ENCODE assay signal across 8 cellular contexts in genomic region chr4:121800961-121801714, GRCh38. TPM values are rescaled to one million over a fixed set of nuclear protein-coding genes. Genes with fewer than 3 reads are reported as not detected.
DNase-seq lines count a peak whose midpoint lies in the region; ATAC-seq and TF ChIP-seq lines count a peak whose summit lies in the region.

TSS of gene EXOSC9 (plus strand) at chr4:121801323. CDS start at chr4:121801425, 102 bp downstream.

- peaks cover 37% of the 10 kb centered on the region for H3K36me3 ChIP-seq in A673 (ENCODE audit: insufficient read depth, low read length, poor library complexity, severe bottlenecking)
- H3K36me3 ChIP-seq in breast epithelium = no peaks in the 10 kb centered on the region
- peaks cover 42% of the 10 kb centered on the region for H3K36me3 ChIP-seq in iPS-20b (ENCODE audit: insufficient read depth, low read depth, low read length)

- TF ChIP-seq CTCF in A673 (conservative IDR thresholded peaks at IDR 0.05; ENCODE audit: low read depth, low read length) (no peak), VCaP (conservative IDR thresholded peaks at IDR 0.05) (no peak), breast epithelium (IDR thresholded peaks at IDR 0.05) (no peak)

- DNase-seq in A673 (ENCODE audit: low spot score) = peak; percentile 97
- DNase-seq in NCI-H2196 treated with DMSO at 0.1 percent for 48 hours (lab: John Stamatoyannopoulos, UW; ENCODE audit: unreplicated experiment) = peak; percentile 31
- DNase-seq in breast epithelium (ENCODE audit: low spot score in 2 of 2) = peak; percentile 83 to 92

- intact Hi-C loops in A673 (cut with micrococcal nuclease; ENCODE audit: unreplicated experiment) = no loop called here
- intact Hi-C loops in breast epithelium (cut with DNase I; ENCODE audit: low total_unique reads) = loop anchor here (5.0 kb wide), 1 partner anchor 674 kb away; no protein-coding TSS in a partner anchor

- H3K9me3 ChIP-seq in A673 (ENCODE audit: low read depth, low read length, poor library complexity, severe bottlenecking) (no peaks in the 10 kb centered on the region), breast epithelium (no peaks in the 10 kb centered on the region), iPS-20b (ENCODE audit: insufficient read depth, low read depth, low read length) (no peaks in the 10 kb centered on the region)

- no peaks in the 10 kb centered on the region for H3K27me3 ChIP-seq in A673 (replicated peaks; ENCODE audit: insufficient read depth, low read depth, low read length, poor library complexity)
- H3K27me3 ChIP-seq in breast epithelium = no peaks in the 10 kb centered on the region
- no peaks in the 10 kb centered on the region for H3K27me3 ChIP-seq in iPS-20b (ENCODE audit: insufficient read depth, low read length)

- peak; percentile 49 for TF ChIP-seq POLR2A in breast epithelium (IDR thresholded peaks at IDR 0.05)

- CTCF ChIA-PET in A673 (lab: Charles Lee) = no interaction called here

- H3K4me3 ChIP-seq in A673 (ENCODE audit: low read depth, low read length, poor library complexity, severe bottlenecking) = peak within 1 kb of the TSS; percentile 75
- H3K4me3 ChIP-seq in breast epithelium = peak within 1 kb of the TSS; percentile 76 to 95 (median 87)
- peak within 1 kb of the TSS; percentile 98 for H3K4me3 ChIP-seq in iPS-20b (ENCODE audit: low read length)
- H3K4me3 ChIP-seq in skin epidermis = peak within 1 kb of the TSS; percentile 59 to 99 (median 83)

- H3K27ac ChIP-seq in A673 (ENCODE audit: low read depth, low read length, poor library complexity, severe bottlenecking) (peak within 1 kb of the TSS; percentile 90), VCaP (peak within 1 kb of the TSS; percentile 77), breast epithelium (peak within 1 kb of the TSS; percentile 85 to 91), iPS-20b (ENCODE audit: low read length) (peak within 1 kb of the TSS; percentile 94), skin epidermis (peak within 1 kb of the TSS; percentile 68 to 96 (median 85))

- peak within 1 kb of the TSS; percentile 100 for H3K9ac ChIP-seq in iPS-20b (ENCODE audit: low read depth, low read length)

- POLR2A ChIA-PET in A673 (lab: Charles Lee; ENCODE audit: low non-redundant PET) = interaction anchor here (1.0 kb wide), 1 partner anchor 36 kb away, joined by 5 read pairs; no protein-coding TSS in a partner anchor

- ATAC-seq in GM18868 (IDR thresholded peaks at IDR 0.05; ENCODE audit: unreplicated experiment) (peak; percentile 85), HG03108 (IDR thresholded peaks at IDR 0.05; ENCODE audit: unreplicated experiment) (peak; percentile 73)

- no TSS peak for BruUV-seq in A673 (replicated peaks; lab: Mats Ljungman, UMichigan)

- H3K4me1 ChIP-seq in A673 (ENCODE audit: insufficient read depth, low read length, poor library complexity, severe bottlenecking) (peaks cover 12% of the 10 kb centered on the region), breast epithelium (no peaks in the 10 kb centered on the region), iPS-20b (ENCODE audit: insufficient read depth, low read length) (peaks cover 5% of the 10 kb centered on the region; the same call in 1 of the 2 replicates)

RNA-seq across cellular contexts. Expression of gene EXOSC9, which starts in this region (rescaled TPM):
- total RNA-seq in A673 (2021) = 79.0 and 79.8 TPM in 2 replicates
- 10 to 100 TPM; 23.4 to 27.2 (median 25.2) TPM for total RNA-seq in breast epithelium

Comparison
In these comparisons a context has a peak if more than half of its experiments do, and no peak if none do; other contexts are left out.
1. Peak in every context shown above with its lines: DNase-seq, ATAC-seq, H3K4me3 ChIP-seq and H3K27ac ChIP-seq.
2. DNase-seq: peak in every context shown above with its lines; median percentile 97 in A673; 88 in breast epithelium; 31 in NCI-H2196 treated with DMSO at 0.1 percent for 48 hours.